In genomic region chr11:120744016-120744994, GRCh38 we compare ENCODE assay signal across 27 cellular contexts.
A peak's percentile ranks its signal among the peaks of the same experiment; 100 is the strongest.
DNase-seq lines count a peak whose midpoint lies in the region; ATAC-seq and TF ChIP-seq lines count a peak whose summit lies in the region.
"Had no signal": no experiment of that assay in that cellular context is flagged by ENCODE, and none has a peak within 500 bp of the region (broad histone marks: within the 10 kb centered on the region; RNA-seq: fewer than 3 reads in every experiment).

No MANE protein-coding gene starts in this region.

- H3K36me3 ChIP-seq in brain microvascular endothelial cell (replicated peaks): no peaks in the 10 kb centered on the region
- no peaks in the 10 kb centered on the region for H3K36me3 ChIP-seq in smooth muscle cell (ENCODE audit: low read depth)
- H3K36me3 ChIP-seq: pancreas, SJCRH30, spleen, upper lobe of left lung had no signal

- in situ Hi-C loops in brain microvascular endothelial cell (cut with HindIII; ENCODE audit: low pct_ligation_motif_present, low sequenced_read_pairs): no loop called here

- peaks cover 67% of the 10 kb centered on the region for H3K4me1 Mint-ChIP-seq in glutamatergic neuron (ENCODE audit: low read depth, unreplicated experiment)
- H3K4me1 Mint-ChIP-seq: activated naive CD4-positive, alpha-beta T cell treated with anti-CD3 and anti-CD28 coated beads, Interleukin-2, amount 50 U/mL, for 24 hours had no signal

- no peaks in the 10 kb centered on the region for H3K79me2 ChIP-seq in smooth muscle cell (ENCODE audit: low read depth)

- H3K9me3 ChIP-seq in smooth muscle cell (replicated peaks; ENCODE audit: low read depth): no peaks in the 10 kb centered on the region
- H3K9me3 ChIP-seq: mucosa of descending colon, pancreas, SJCRH30, spleen, upper lobe of left lung had no signal

- H3K4me3 Mint-ChIP-seq in glutamatergic neuron (ENCODE audit: unreplicated experiment): no peak overlapping the region
- H3K4me3 Mint-ChIP-seq: activated naive CD4-positive, alpha-beta T cell treated with anti-CD3 and anti-CD28 coated beads, Interleukin-2, amount 50 U/mL, for 24 hours; natural killer cell treated with Interleukin-12 subunit alpha and Interleukin-12 subunit beta and Interleukin-15 and Interleukin-18, amount 100 ng/mL, for 72 hours had no signal

- CTCF ChIA-PET in GM10248 (lab: Yijun Ruan, JAX): interaction anchor here (0.9 to 1.3 kb wide), 3 partner anchors 10 to 89 kb away, joined by 3 to 5 read pairs (median 3); no protein-coding TSS in a partner anchor

- POLR2A ChIA-PET in GM10248 (lab: Yijun Ruan, JAX): no interaction called here

- peak overlapping the region; percentile 3 for H3K27ac Mint-ChIP-seq in glutamatergic neuron (ENCODE audit: unreplicated experiment)
- H3K27ac Mint-ChIP-seq: activated naive CD4-positive, alpha-beta T cell treated with anti-CD3 and anti-CD28 coated beads, Interleukin-2, amount 50 U/mL, for 24 hours; natural killer cell treated with Interleukin-12 subunit alpha and Interleukin-12 subunit beta and Interleukin-15 and Interleukin-18, amount 100 ng/mL, for 72 hours had no signal

- no peak overlapping the region for H3K9ac ChIP-seq in smooth muscle cell (ENCODE audit: low read depth)

- no peak for TF ChIP-seq CTCF in GM10248 (IDR thresholded peaks at IDR 0.05; ENCODE audit: control extremely low read depth, extremely low read depth, low read depth, missing control alignments)
- peak; percentile 16 for TF ChIP-seq CTCF in brain microvascular endothelial cell (IDR thresholded peaks at IDR 0.05; ENCODE audit: low read depth, low read length, missing control alignments)
- peak; percentile 64 for TF ChIP-seq CTCF in glutamatergic neuron (IDR thresholded peaks at IDR 0.05; ENCODE audit: partially characterized antibody, unreplicated experiment)
- peak; percentile 10 for TF ChIP-seq CTCF in smooth muscle cell (IDR thresholded peaks at IDR 0.05; ENCODE audit: borderline replicate concordance, insufficient read depth, poor library complexity, severe bottlenecking)

- H2AFZ ChIP-seq in smooth muscle cell (ENCODE audit: low read depth): no peak overlapping the region

- H3K4me3 ChIP-seq in brain microvascular endothelial cell (ENCODE audit: low read depth, low read length): no peak overlapping the region
- H3K4me3 ChIP-seq in smooth muscle cell: no peak overlapping the region
- H3K4me3 ChIP-seq: dorsolateral prefrontal cortex, GM12878, mucosa of descending colon, pancreas, SJCRH30, spleen, upper lobe of left lung had no signal

- no peak overlapping the region for H3K4me2 ChIP-seq in smooth muscle cell

- H4K20me1 ChIP-seq in smooth muscle cell (ENCODE audit: low read depth): no peaks in the 10 kb centered on the region

- WGBS in smooth muscle cell (ENCODE audit: low lambda C conversion rate): 91% methylated on average over 14 of the region's 14 CpGs

- H3K36me3 Mint-ChIP-seq in glutamatergic neuron (ENCODE audit: unreplicated experiment): no peaks in the 10 kb centered on the region
- H3K36me3 Mint-ChIP-seq: activated naive CD4-positive, alpha-beta T cell treated with anti-CD3 and anti-CD28 coated beads, Interleukin-2, amount 50 U/mL, for 24 hours; natural killer cell treated with Interleukin-12 subunit alpha and Interleukin-12 subunit beta and Interleukin-15 and Interleukin-18, amount 100 ng/mL, for 72 hours had no signal

- no peaks in the 10 kb centered on the region for H3K27me3 ChIP-seq in brain microvascular endothelial cell (replicated peaks)
- peaks cover 50% of the 10 kb centered on the region for H3K27me3 ChIP-seq in smooth muscle cell (ENCODE audit: low read depth)
- H3K27me3 ChIP-seq: dorsolateral prefrontal cortex, SJCRH30, upper lobe of left lung had no signal

- no peaks in the 10 kb centered on the region for H3K4me1 ChIP-seq in smooth muscle cell (ENCODE audit: low read depth)
- H3K4me1 ChIP-seq: pancreas, SJCRH30, spleen, upper lobe of left lung had no signal

- peaks cover 7% of the 10 kb centered on the region for H3K9me3 Mint-ChIP-seq in glutamatergic neuron (ENCODE audit: unreplicated experiment)
- H3K9me3 Mint-ChIP-seq: activated naive CD4-positive, alpha-beta T cell treated with anti-CD3 and anti-CD28 coated beads, Interleukin-2, amount 50 U/mL, for 24 hours; natural killer cell treated with Interleukin-12 subunit alpha and Interleukin-12 subunit beta and Interleukin-15 and Interleukin-18, amount 100 ng/mL, for 72 hours had no signal

- no peak overlapping the region for H3K27ac ChIP-seq in brain microvascular endothelial cell
- H3K27ac ChIP-seq in smooth muscle cell (ENCODE audit: low read depth): no peak overlapping the region
- H3K27ac ChIP-seq: C4-2B, pancreas, SJCRH30, spleen, upper lobe of left lung had no signal

- peaks cover 5% of the 10 kb centered on the region for H3K27me3 Mint-ChIP-seq in glutamatergic neuron (ENCODE audit: unreplicated experiment)

- DNase-seq in GM10248 (ENCODE audit: extremely low spot score) (peak; percentile 1), brain microvascular endothelial cell (no peak), glutamatergic neuron (no peak), smooth muscle cell (lab: John Stamatoyannopoulos, UW; ENCODE audit: unreplicated experiment) (no peak)
- DNase-seq in stimulated activated CD4-positive, alpha-beta T cell treated with anti-CD3 and anti-CD28 coated beads, Interleukin-15, amount 100 ng/mL, for 24 hours: no peak
- DNase-seq: activated CD4-positive, alpha-beta T cell treated with anti-CD3 and anti-CD28 coated beads, Interleukin-2, amount 50 U/mL, for 48 hours; activated CD4-positive, CD25-positive, alpha-beta regulatory T cell; Calu3; dorsolateral prefrontal cortex; Karpas-422; mucosa of descending colon; NCI-H1436 treated with DMSO at 0.1 percent for 48 hours; NCI-H526; pancreas; right cardiac atrium; SJCRH30; spleen; stimulated activated CD4-positive, alpha-beta T cell treated with anti-CD3 and anti-CD28 coated beads, Interleukin-2, amount 100 ng/mL, for 48 hours; T-helper 1 cell; upper lobe of left lung had no signal

- no peaks in the 10 kb centered on the region for H3F3A ChIP-seq in smooth muscle cell (ENCODE audit: low read depth)

- ATAC-seq in GM21529 (IDR thresholded peaks at IDR 0.05; ENCODE audit: unreplicated experiment) (no peak), HG02571 (IDR thresholded peaks at IDR 0.05; ENCODE audit: unreplicated experiment) (no peak)
- ATAC-seq: GM12878; HepG2; mucosa of descending colon; natural killer cell treated with Interleukin-12 subunit alpha and Interleukin-12 subunit beta and Interleukin-15 and Interleukin-18, amount 100 ng/mL, for 72 hours; pancreas; right cardiac atrium had no signal
